In the genomic region with DNA sequence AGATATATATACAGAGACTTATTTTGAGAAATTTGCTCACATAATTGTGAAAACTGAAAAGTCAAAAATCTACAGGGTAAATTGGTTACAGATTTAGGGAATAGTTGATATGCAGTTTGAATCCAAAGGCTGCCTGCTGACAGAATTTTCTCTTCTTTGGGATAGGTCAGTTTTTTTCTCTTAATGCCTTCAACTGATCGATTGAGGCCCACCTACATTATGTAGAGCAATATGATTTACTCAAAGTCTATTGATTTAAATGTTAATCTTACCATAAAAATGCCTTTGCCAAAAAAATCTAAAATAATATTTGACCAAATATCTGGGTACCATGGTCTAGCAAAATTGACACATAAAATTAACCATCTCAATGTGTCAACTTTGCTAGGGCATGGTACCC, we compare ENCODE assay signal across 29 cellular contexts.
"Had no signal": no experiment of that assay in that cellular context is flagged by ENCODE, and none has a peak within 500 bp of the region (broad histone marks: within the 10 kb centered on the region; RNA-seq: fewer than 3 reads in every experiment).

No MANE protein-coding gene starts in this region.

- H3K9me3 ChIP-seq: stomach, suprapubic skin, testis, thoracic aorta, thyroid gland, tibial artery, transverse colon, upper lobe of left lung, upper lobe of right lung, uterus, vagina had no signal

- H3K4me3 ChIP-seq: stomach, suprapubic skin, testis, thoracic aorta, thyroid gland, tibial artery, tibial nerve, transverse colon, upper lobe of left lung, upper lobe of right lung, uterus, vagina had no signal

- H3K27me3 ChIP-seq: suprapubic skin, testis, thyroid gland, tibial artery, tibial nerve, transverse colon, upper lobe of left lung, upper lobe of right lung, uterus, vagina had no signal

- FAIRE-seq: urothelium cell line had no signal

- ATAC-seq: stimulated activated effector memory CD8-positive, alpha-beta T cell treated with anti-CD3 and anti-CD28 coated beads, Interleukin-12 subunit alpha, Interleukin-12 subunit beta, amount 100 ng/mL, for 72 hours; stimulated activated memory B cell treated with anti-CD40 and anti-IgM and Interleukin-4, amounts not matched to agents 10 μg/mL and 1 μg/mL and 100 μg/mL, for 72 hours; stimulated activated naive B cell treated with anti-CD40 and anti-IgM and Interleukin-4, amounts not matched to agents 10 μg/mL and 1 μg/mL and 100 μg/mL, for 72 hours; stimulated activated naive CD8-positive, alpha-beta T cell treated with anti-CD3 and anti-CD28 coated beads, Interleukin-15, amount 100 ng/mL, for 72 hours; stimulated activated naive CD8-positive, alpha-beta T cell treated with anti-CD3 and anti-CD28 coated beads, Interleukin-15, Interleukin-2, amounts not matched to agents 100 U/mL and 50 U/mL, for 24 hours; upper lobe of right lung had no signal

- H3K27ac ChIP-seq: stomach, suprapubic skin, testis, thoracic aorta, thyroid gland, tibial artery, tibial nerve, transverse colon, upper lobe of left lung, upper lobe of right lung, uterus, vagina had no signal

- H3K36me3 Mint-ChIP-seq: stimulated activated effector memory CD8-positive, alpha-beta T cell treated with anti-CD3 and anti-CD28 coated beads, Interleukin-12 subunit alpha, Interleukin-12 subunit beta, amount 100 ng/mL, for 72 hours; stimulated activated memory B cell treated with anti-CD40 and anti-IgM and Interleukin-4, amounts not matched to agents 10 μg/mL and 1 μg/mL and 100 μg/mL, for 72 hours; stimulated activated naive B cell treated with anti-CD40 and anti-IgM and Interleukin-4, amounts not matched to agents 10 μg/mL and 1 μg/mL and 100 μg/mL, for 72 hours; type B pancreatic cell had no signal

- H3K36me3 ChIP-seq: stomach, suprapubic skin, thoracic aorta, thyroid gland, tibial artery, tibial nerve, transverse colon, upper lobe of left lung, upper lobe of right lung, uterus, vagina had no signal

- H3K4me1 Mint-ChIP-seq: stimulated activated effector memory CD8-positive, alpha-beta T cell treated with anti-CD3 and anti-CD28 coated beads, Interleukin-12 subunit alpha, Interleukin-12 subunit beta, amount 100 ng/mL, for 72 hours; stimulated activated memory B cell treated with anti-CD40 and anti-IgM and Interleukin-4, amounts not matched to agents 10 μg/mL and 1 μg/mL and 100 μg/mL, for 72 hours; stimulated activated naive B cell treated with anti-CD40 and anti-IgM and Interleukin-4, amounts not matched to agents 10 μg/mL and 1 μg/mL and 100 μg/mL, for 72 hours; stimulated activated naive CD8-positive, alpha-beta T cell treated with anti-CD3 and anti-CD28 coated beads, Interleukin-15, amount 100 ng/mL, for 72 hours had no signal

- H3K4me1 ChIP-seq: testis, uterus had no signal

- H3K9me3 Mint-ChIP-seq: stimulated activated memory B cell treated with anti-CD40 and anti-IgM and Interleukin-4, amounts not matched to agents 10 μg/mL and 1 μg/mL and 100 μg/mL, for 72 hours; type B pancreatic cell had no signal

- H3K27ac Mint-ChIP-seq: stimulated activated effector memory CD8-positive, alpha-beta T cell treated with anti-CD3 and anti-CD28 coated beads, Interleukin-12 subunit alpha, Interleukin-12 subunit beta, amount 100 ng/mL, for 72 hours; stimulated activated memory B cell treated with anti-CD40 and anti-IgM and Interleukin-4, amounts not matched to agents 10 μg/mL and 1 μg/mL and 100 μg/mL, for 72 hours; stimulated activated naive B cell treated with anti-CD40 and anti-IgM and Interleukin-4, amounts not matched to agents 10 μg/mL and 1 μg/mL and 100 μg/mL, for 72 hours; stimulated activated naive CD8-positive, alpha-beta T cell treated with anti-CD3 and anti-CD28 coated beads, Interleukin-15, amount 100 ng/mL, for 72 hours; stimulated activated naive CD8-positive, alpha-beta T cell treated with anti-CD3 and anti-CD28 coated beads, Interleukin-15, Interleukin-2, amounts not matched to agents 100 ng/mL and 50 ng/mL, for 24 hours; type B pancreatic cell had no signal

- H3K4me3 Mint-ChIP-seq: stimulated activated effector memory CD8-positive, alpha-beta T cell treated with anti-CD3 and anti-CD28 coated beads, Interleukin-12 subunit alpha, Interleukin-12 subunit beta, amount 100 ng/mL, for 72 hours; stimulated activated memory B cell treated with anti-CD40 and anti-IgM and Interleukin-4, amounts not matched to agents 10 μg/mL and 1 μg/mL and 100 μg/mL, for 72 hours; stimulated activated naive B cell treated with anti-CD40 and anti-IgM and Interleukin-4, amounts not matched to agents 10 μg/mL and 1 μg/mL and 100 μg/mL, for 72 hours; stimulated activated naive CD8-positive, alpha-beta T cell treated with anti-CD3 and anti-CD28 coated beads, Interleukin-15, amount 100 ng/mL, for 72 hours; stimulated activated naive CD8-positive, alpha-beta T cell treated with anti-CD3 and anti-CD28 coated beads, Interleukin-15, Interleukin-2, amounts not matched to agents 100 ng/mL and 50 ng/mL, for 24 hours; type B pancreatic cell had no signal

- DNase-seq: stimulated activated CD4-positive, alpha-beta T cell treated with anti-CD3 and anti-CD28 coated beads, Interleukin-2, amount 100 ng/mL, for 48 hours; stimulated activated CD4-positive, alpha-beta T cell treated with anti-CD3 and anti-CD28 coated beads, Interleukin-4, amount 100 ng/mL, for 1 hour; stimulated activated CD4-positive, alpha-beta T cell treated with anti-CD3 and anti-CD28 coated beads, Interleukin-4, amount 100 ng/mL, for 24 hours; stimulated activated CD4-positive, alpha-beta T cell treated with anti-CD3 and anti-CD28 coated beads, Interleukin-4, amount 100 ng/mL, for 4 hours; stimulated activated CD8-positive, alpha-beta memory T cell treated with anti-CD3 and anti-CD28 coated beads, Interleukin-4, amount 100 ng/mL, for 48 hours; stimulated activated naive B cell treated with anti-CD40 and anti-IgM and Interleukin-4, amounts not matched to agents 10 μg/mL and 1 μg/mL and 100 μg/mL, for 72 hours; stimulated activated naive CD4-positive, alpha-beta T cell; stimulated activated naive CD4-positive, alpha-beta T cell treated with Interleukin-2 at 50 U/mL for 16 hours; stimulated activated naive CD8-positive, alpha-beta T cell treated with anti-CD3 and anti-CD28 coated beads, Interleukin-15, amount 100 ng/mL, for 72 hours; stimulated activated naive CD8-positive, alpha-beta T cell treated with anti-CD3 and anti-CD28 coated beads, Interleukin-15, Interleukin-2, amounts not matched to agents 100 U/mL and 50 U/mL, for 24 hours; stomach; substantia nigra; testis; thyroid gland; tibial artery; transverse colon; trophoblast cell; upper lobe of left lung; upper lobe of right lung; uterus had no signal
